ENCODE assay signal across 1 cellular context in genomic region chr14:52791204-52792096, GRCh38.
TF ChIP-seq lines count a peak whose summit lies in the region.

TSS of gene GNPNAT1 (minus strand) at chr14:52791607. CDS start at chr14:52784650, 6,957 bp downstream.

TF ChIP-seq in HCT116, 20 proteins besides CTCF, POLR2A, EP300 and RAD21 (continued from another document):
- TF ChIP-seq ZBTB33 (IDR thresholded peaks at IDR 0.05; ENCODE audit: extremely low read depth, insufficient replicate concordance, low read length) (no peak), FOSL1 (IDR thresholded peaks at IDR 0.05; ENCODE audit: low read depth) (peak; percentile 44), ELF1 (IDR thresholded peaks at IDR 0.05; ENCODE audit: borderline replicate concordance, low read depth) (no peak), YY1 (IDR thresholded peaks at IDR 0.05; ENCODE audit: extremely low read depth, insufficient replicate concordance, low read depth, low read length) (no peak), ZNF274 (IDR thresholded peaks at IDR 0.05; ENCODE audit: low read depth, low read length) (no peak), CBX3 (IDR thresholded peaks at IDR 0.05; ENCODE audit: low read depth) (peak; percentile 78; the same call in 1 of the 2 replicates), SP1 (IDR thresholded peaks at IDR 0.05; ENCODE audit: low read depth) (peak; percentile 40; the same call in 1 of the 2 replicates), EZH2phosphoT487 (IDR thresholded peaks at IDR 0.05; ENCODE audit: borderline replicate concordance) (no peak), ATF3 (IDR thresholded peaks at IDR 0.05) (no peak), ZFX (IDR thresholded peaks at IDR 0.05) (peak; percentile 87), MAX (IDR thresholded peaks at IDR 0.05) (peak; percentile 96)
